Comparison of ENCODE assay signal across 1 cellular context in genomic region chr3:69051796-69052566, GRCh38.
TF ChIP-seq lines count a peak whose summit lies in the region.

TSS of gene TMF1 (minus strand) at chr3:69052333. CDS start at chr3:69052086, 247 bp downstream.

TF ChIP-seq in HepG2, 621 proteins besides CTCF, POLR2A, EP300 and RAD21 (continued from another document and continues in another):
- TF ChIP-seq POLR2AphosphoS5 (IDR thresholded peaks at IDR 0.05; ENCODE audit: low read depth, low read length) (peak; percentile 80; the same call in 1 of the 2 replicates), ZMYM2 (CRISPR knock-in tag; IDR thresholded peaks at IDR 0.05) (no peak), JDP2 (CRISPR knock-in tag; IDR thresholded peaks at IDR 0.05; ENCODE audit: borderline replicate concordance) (no peak), ZFP36L2 (CRISPR knock-in tag; IDR thresholded peaks at IDR 0.05) (no peak), SMYD3 (CRISPR knock-in tag; IDR thresholded peaks at IDR 0.05) (peak; percentile 58; the same call in 1 of the 2 replicates), MLX (CRISPR knock-in tag; IDR thresholded peaks at IDR 0.05) (no peak), ZNF672 (CRISPR knock-in tag; IDR thresholded peaks at IDR 0.05) (no peak), SNAPC4 (CRISPR knock-in tag; IDR thresholded peaks at IDR 0.05) (0 out of 2 replicates have a peak, but pooled peaks have one; percentile 9), PCBP1 (IDR thresholded peaks at IDR 0.05; ENCODE audit: borderline replicate concordance, low read depth, low read length) (no peak), MAZ (IDR thresholded peaks at IDR 0.05; ENCODE audit: borderline replicate concordance, low read depth, low read length) (no peak), MAZ (CRISPR knock-in tag; IDR thresholded peaks at IDR 0.05; ENCODE audit: low read depth) (peak; percentile 46; the same call in 1 of the 2 replicates), ZNF317 (CRISPR knock-in tag; IDR thresholded peaks at IDR 0.05) (no peak), FOXJ3 (CRISPR knock-in tag; IDR thresholded peaks at IDR 0.05; ENCODE audit: borderline replicate concordance) (no peak), MAFK (conservative IDR thresholded peaks at IDR 0.05 in 1 of 2, IDR thresholded peaks at IDR 0.05 in 1 of 2; ENCODE audit: low read length in 2 of 2) (0 out of 4 replicates have a peak, but pooled peaks of 1 of the 2 experiments have one; percentile 12), ARNT (IDR thresholded peaks at IDR 0.05) (no peak), RARA (CRISPR knock-in tag; IDR thresholded peaks at IDR 0.05) (no peak), SP1 (IDR thresholded peaks at IDR 0.05) (no peak), SP1 (CRISPR knock-in tag; IDR thresholded peaks at IDR 0.05) (no peak), ZNF530 (CRISPR knock-in tag; IDR thresholded peaks at IDR 0.05; ENCODE audit: low read depth) (no peak), NR2C2 (CRISPR knock-in tag; IDR thresholded peaks at IDR 0.05; ENCODE audit: borderline replicate concordance) (peak; percentile 67; the same call in 1 of the 2 replicates), ZMYM3 (CRISPR knock-in tag; IDR thresholded peaks at IDR 0.05) (no peak), ZNF275 (CRISPR knock-in tag; IDR thresholded peaks at IDR 0.05; ENCODE audit: borderline replicate concordance) (no peak), MNT (IDR thresholded peaks at IDR 0.05) (peak; percentile 47), NFRKB (IDR thresholded peaks at IDR 0.05) (no peak), ZNF136 (CRISPR knock-in tag; IDR thresholded peaks at IDR 0.05; ENCODE audit: low read depth) (no peak), KLF13 (CRISPR knock-in tag; IDR thresholded peaks at IDR 0.05) (no peak), ZNF512 (CRISPR knock-in tag; IDR thresholded peaks at IDR 0.05) (no peak), ZBTB7B (CRISPR knock-in tag; IDR thresholded peaks at IDR 0.05) (no peak), HOMEZ (CRISPR knock-in tag; IDR thresholded peaks at IDR 0.05; ENCODE audit: low read depth) (peak; percentile 48), FOXC1 (CRISPR knock-in tag; IDR thresholded peaks at IDR 0.05; ENCODE audit: borderline replicate concordance) (no peak), ZNF713 (CRISPR knock-in tag; IDR thresholded peaks at IDR 0.05) (no peak), ZNF552 (CRISPR knock-in tag; IDR thresholded peaks at IDR 0.05; ENCODE audit: borderline replicate concordance) (no peak; the same call in 1 of the 2 replicates), HMGA1 (CRISPR knock-in tag; conservative IDR thresholded peaks at IDR 0.05) (no peak), BCLAF1 (IDR thresholded peaks at IDR 0.05) (no peak), IRX3 (CRISPR knock-in tag; IDR thresholded peaks at IDR 0.05; ENCODE audit: borderline replicate concordance, low read depth) (no peak), ZNF512B (CRISPR knock-in tag; IDR thresholded peaks at IDR 0.05; ENCODE audit: borderline replicate concordance) (0 out of 2 replicates have a peak, but pooled peaks have one; percentile 25), ZNF724P (CRISPR knock-in tag; IDR thresholded peaks at IDR 0.05; ENCODE audit: borderline replicate concordance) (no peak), ZFP41 (CRISPR knock-in tag; IDR thresholded peaks at IDR 0.05; ENCODE audit: borderline replicate concordance) (no peak), ZNF691 (CRISPR knock-in tag; IDR thresholded peaks at IDR 0.05; ENCODE audit: borderline replicate concordance, low read depth) (no peak), GPBP1L1 (CRISPR knock-in tag; IDR thresholded peaks at IDR 0.05) (no peak), ZNF75D (CRISPR knock-in tag; IDR thresholded peaks at IDR 0.05; ENCODE audit: borderline replicate concordance) (no peak), PHF5A (CRISPR knock-in tag; IDR thresholded peaks at IDR 0.05; ENCODE audit: low read depth, unreplicated experiment) (no peak), EEA1 (CRISPR knock-in tag; IDR thresholded peaks at IDR 0.05; ENCODE audit: borderline replicate concordance) (no peak), SMAD3 (CRISPR knock-in tag; IDR thresholded peaks at IDR 0.05) (no peak)
